ENCODE assay signal across 1 cellular context in the genomic region with DNA sequence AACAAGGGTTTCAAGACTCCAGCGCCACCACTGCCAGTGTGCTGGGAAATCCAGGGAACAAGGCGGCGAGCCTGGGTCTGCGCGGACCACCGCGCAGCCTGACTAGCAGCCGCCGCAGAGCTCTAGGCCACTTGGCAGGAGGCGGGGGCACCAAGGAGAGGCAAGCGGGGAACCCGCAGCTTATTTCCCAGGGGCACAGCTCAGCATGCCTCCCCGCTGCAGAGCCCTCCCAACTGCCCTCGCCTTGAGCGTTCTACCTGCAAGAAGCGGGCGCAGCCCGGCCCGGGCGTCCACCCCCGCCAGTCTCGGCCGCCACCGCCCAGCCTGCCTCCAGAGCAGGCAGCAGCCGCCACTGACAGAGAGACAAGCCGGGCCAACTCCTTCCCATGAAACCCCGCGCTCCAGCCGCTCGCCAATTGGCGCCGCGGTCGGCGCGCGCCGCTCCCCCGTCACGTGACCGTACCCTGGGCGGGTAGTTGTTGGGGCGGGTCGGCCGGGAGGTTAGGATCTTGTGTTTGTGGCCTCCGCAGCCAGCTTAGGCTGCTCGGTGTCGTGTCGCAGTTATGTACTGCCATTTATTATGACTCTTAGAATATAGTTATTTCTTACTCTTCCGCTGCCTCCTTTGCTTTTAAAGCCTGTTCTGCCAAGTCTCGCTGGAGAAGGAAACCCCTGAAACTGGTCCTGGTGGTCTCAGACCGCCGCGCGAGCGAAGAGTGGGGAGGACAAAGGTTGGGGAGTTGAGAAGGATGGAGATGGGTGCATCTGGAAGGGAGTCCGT.
TF ChIP-seq lines count a peak whose summit lies in the region.

TSS of gene LNPK (minus strand) at position 365 of the 781 bp plus-strand sequence. CDS start 6,683 bp downstream, outside the sequence.

TF ChIP-seq in HepG2, 621 proteins besides CTCF, POLR2A, EP300 and RAD21 (continued from another document and continues in another):
- TF ChIP-seq SNAPC2 (CRISPR knock-in tag; IDR thresholded peaks at IDR 0.05): peak; percentile 45
- TF ChIP-seq, protein P1, sequence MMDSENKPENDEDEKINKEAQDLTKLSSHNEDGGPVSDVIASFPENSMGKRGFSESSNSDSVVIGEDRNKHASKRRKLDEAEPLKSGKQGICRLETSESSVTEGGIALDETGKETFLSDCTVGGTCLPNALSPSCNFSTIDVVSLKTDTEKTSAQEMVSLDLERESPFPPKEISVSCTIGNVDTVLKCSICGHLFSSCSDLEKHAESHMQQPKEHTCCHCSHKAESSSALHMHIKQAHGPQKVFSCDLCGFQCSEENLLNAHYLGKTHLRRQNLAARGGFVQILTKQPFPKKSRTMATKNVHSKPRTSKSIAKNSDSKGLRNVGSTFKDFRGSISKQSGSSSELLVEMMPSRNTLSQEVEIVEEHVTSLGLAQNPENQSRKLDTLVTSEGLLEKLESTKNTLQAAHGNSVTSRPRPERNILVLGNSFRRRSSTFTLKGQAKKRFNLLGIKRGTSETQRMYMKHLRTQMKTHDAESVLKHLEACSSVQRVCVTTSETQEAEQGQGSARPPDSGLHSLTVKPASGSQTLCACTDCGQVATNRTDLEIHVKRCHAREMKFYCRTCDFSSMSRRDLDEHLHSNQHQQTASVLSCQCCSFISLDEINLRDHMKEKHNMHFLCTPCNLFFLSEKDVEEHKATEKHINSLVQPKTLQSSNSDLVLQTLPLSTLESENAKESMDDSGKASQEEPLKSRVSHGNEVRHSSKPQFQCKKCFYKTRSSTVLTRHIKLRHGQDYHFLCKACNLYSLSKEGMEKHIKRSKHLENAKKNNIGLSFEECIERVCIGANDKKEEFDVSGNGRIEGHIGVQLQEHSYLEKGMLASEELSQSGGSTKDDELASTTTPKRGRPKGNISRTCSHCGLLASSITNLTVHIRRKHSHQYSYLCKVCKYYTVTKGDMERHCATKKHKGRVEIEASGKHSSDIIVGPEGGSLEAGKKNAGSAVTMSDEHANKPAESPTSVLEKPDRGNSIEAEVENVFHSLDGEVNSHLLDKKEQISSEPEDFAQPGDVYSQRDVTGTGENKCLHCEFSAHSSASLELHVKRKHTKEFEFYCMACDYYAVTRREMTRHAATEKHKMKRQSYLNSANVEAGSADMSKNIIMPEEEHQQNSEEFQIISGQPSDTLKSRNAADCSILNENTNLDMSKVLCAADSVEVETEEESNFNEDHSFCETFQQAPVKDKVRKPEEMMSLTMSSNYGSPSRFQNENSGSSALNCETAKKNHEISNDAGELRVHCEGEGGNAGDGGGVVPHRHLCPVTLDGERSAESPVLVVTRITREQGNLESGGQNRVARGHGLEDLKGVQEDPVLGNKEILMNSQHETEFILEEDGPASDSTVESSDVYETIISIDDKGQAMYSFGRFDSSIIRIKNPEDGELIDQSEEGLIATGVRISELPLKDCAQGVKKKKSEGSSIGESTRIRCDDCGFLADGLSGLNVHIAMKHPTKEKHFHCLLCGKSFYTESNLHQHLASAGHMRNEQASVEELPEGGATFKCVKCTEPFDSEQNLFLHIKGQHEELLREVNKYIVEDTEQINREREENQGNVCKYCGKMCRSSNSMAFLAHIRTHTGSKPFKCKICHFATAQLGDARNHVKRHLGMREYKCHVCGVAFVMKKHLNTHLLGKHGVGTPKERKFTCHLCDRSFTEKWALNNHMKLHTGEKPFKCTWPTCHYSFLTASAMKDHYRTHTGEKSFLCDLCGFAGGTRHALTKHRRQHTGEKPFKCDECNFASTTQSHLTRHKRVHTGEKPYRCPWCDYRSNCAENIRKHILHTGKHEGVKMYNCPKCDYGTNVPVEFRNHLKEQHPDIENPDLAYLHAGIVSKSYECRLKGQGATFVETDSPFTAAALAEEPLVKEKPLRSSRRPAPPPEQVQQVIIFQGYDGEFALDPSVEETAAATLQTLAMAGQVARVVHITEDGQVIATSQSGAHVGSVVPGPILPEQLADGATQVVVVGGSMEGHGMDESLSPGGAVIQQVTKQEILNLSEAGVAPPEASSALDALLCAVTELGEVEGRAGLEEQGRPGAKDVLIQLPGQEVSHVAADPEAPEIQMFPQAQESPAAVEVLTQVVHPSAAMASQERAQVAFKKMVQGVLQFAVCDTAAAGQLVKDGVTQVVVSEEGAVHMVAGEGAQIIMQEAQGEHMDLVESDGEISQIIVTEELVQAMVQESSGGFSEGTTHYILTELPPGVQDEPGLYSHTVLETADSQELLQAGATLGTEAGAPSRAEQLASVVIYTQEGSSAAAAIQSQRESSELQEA (CRISPR knock-in tag; IDR thresholded peaks at IDR 0.05; ENCODE audit: not compliant biosample characterization): peak; percentile 94
- TF ChIP-seq TAF1 (CRISPR knock-in tag; IDR thresholded peaks at IDR 0.05): peak; percentile 93
- TF ChIP-seq ZNF761 (CRISPR knock-in tag; conservative IDR thresholded peaks at IDR 0.05): 0 out of 2 replicates have a peak, but pooled peaks have one; percentile 76
- TF ChIP-seq EEA1 (CRISPR knock-in tag; IDR thresholded peaks at IDR 0.05; ENCODE audit: borderline replicate concordance): peak; percentile 67; the same call in 1 of the 2 replicates
- TF ChIP-seq MIXL1 (CRISPR knock-in tag; IDR thresholded peaks at IDR 0.05): peak; percentile 22; the same call in 1 of the 2 replicates
- peak; percentile 38; the same call in 1 of the 2 replicates for TF ChIP-seq FOSL2 (CRISPR knock-in tag; IDR thresholded peaks at IDR 0.05)
- TF ChIP-seq, protein P2, sequence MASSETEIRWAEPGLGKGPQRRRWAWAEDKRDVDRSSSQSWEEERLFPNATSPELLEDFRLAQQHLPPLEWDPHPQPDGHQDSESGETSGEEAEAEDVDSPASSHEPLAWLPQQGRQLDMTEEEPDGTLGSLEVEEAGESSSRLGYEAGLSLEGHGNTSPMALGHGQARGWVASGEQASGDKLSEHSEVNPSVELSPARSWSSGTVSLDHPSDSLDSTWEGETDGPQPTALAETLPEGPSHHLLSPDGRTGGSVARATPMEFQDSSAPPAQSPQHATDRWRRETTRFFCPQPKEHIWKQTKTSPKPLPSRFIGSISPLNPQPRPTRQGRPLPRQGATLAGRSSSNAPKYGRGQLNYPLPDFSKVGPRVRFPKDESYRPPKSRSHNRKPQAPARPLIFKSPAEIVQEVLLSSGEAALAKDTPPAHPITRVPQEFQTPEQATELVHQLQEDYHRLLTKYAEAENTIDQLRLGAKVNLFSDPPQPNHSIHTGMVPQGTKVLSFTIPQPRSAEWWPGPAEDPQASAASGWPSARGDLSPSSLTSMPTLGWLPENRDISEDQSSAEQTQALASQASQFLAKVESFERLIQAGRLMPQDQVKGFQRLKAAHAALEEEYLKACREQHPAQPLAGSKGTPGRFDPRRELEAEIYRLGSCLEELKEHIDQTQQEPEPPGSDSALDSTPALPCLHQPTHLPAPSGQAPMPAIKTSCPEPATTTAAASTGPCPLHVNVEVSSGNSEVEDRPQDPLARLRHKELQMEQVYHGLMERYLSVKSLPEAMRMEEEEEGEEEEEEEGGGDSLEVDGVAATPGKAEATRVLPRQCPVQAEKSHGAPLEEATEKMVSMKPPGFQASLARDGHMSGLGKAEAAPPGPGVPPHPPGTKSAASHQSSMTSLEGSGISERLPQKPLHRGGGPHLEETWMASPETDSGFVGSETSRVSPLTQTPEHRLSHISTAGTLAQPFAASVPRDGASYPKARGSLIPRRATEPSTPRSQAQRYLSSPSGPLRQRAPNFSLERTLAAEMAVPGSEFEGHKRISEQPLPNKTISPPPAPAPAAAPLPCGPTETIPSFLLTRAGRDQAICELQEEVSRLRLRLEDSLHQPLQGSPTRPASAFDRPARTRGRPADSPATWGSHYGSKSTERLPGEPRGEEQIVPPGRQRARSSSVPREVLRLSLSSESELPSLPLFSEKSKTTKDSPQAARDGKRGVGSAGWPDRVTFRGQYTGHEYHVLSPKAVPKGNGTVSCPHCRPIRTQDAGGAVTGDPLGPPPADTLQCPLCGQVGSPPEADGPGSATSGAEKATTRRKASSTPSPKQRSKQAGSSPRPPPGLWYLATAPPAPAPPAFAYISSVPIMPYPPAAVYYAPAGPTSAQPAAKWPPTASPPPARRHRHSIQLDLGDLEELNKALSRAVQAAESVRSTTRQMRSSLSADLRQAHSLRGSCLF (CRISPR knock-in tag; IDR thresholded peaks at IDR 0.05; ENCODE audit: borderline replicate concordance): no peak
- TF ChIP-seq ZNF280D (CRISPR knock-in tag; IDR thresholded peaks at IDR 0.05): peak; percentile 65
- TF ChIP-seq CENPT (CRISPR knock-in tag; IDR thresholded peaks at IDR 0.05; ENCODE audit: low read depth): no peak
- peak; percentile 35; the same call in 1 of the 2 replicates for TF ChIP-seq CBX2 (IDR thresholded peaks at IDR 0.05; ENCODE audit: low read depth, low read length)
- no peak for TF ChIP-seq CBX2 (CRISPR knock-in tag; IDR thresholded peaks at IDR 0.05; ENCODE audit: low read depth)
- peak; percentile 85; the same call in 1 of the 2 replicates for TF ChIP-seq REPIN1 (CRISPR knock-in tag; IDR thresholded peaks at IDR 0.05; ENCODE audit: borderline replicate concordance, low read depth)
- no peak for TF ChIP-seq NR2F6 (IDR thresholded peaks at IDR 0.05)
- TF ChIP-seq NR2F6 (CRISPR knock-in tag; IDR thresholded peaks at IDR 0.05): peak; percentile 41
- peak; percentile 60; the same call in 1 of the 2 replicates for TF ChIP-seq ZNF784 (CRISPR knock-in tag; IDR thresholded peaks at IDR 0.05; ENCODE audit: borderline replicate concordance)
- peak; percentile 46; the same call in 1 of the 2 replicates for TF ChIP-seq MAZ (IDR thresholded peaks at IDR 0.05; ENCODE audit: borderline replicate concordance, low read depth, low read length)
- peak; percentile 49; the same call in 1 of the 2 replicates for TF ChIP-seq MAZ (CRISPR knock-in tag; IDR thresholded peaks at IDR 0.05; ENCODE audit: low read depth)
- no peak for TF ChIP-seq PHF5A (CRISPR knock-in tag; IDR thresholded peaks at IDR 0.05; ENCODE audit: low read depth, unreplicated experiment)
- TF ChIP-seq, protein P3, sequence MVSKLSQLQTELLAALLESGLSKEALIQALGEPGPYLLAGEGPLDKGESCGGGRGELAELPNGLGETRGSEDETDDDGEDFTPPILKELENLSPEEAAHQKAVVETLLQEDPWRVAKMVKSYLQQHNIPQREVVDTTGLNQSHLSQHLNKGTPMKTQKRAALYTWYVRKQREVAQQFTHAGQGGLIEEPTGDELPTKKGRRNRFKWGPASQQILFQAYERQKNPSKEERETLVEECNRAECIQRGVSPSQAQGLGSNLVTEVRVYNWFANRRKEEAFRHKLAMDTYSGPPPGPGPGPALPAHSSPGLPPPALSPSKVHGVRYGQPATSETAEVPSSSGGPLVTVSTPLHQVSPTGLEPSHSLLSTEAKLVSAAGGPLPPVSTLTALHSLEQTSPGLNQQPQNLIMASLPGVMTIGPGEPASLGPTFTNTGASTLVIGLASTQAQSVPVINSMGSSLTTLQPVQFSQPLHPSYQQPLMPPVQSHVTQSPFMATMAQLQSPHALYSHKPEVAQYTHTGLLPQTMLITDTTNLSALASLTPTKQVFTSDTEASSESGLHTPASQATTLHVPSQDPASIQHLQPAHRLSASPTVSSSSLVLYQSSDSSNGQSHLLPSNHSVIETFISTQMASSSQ (IDR thresholded peaks at IDR 0.05; ENCODE audit: low read depth): 0 out of 2 replicates have a peak, but pooled peaks have one; percentile 21
- TF ChIP-seq, protein P3 (CRISPR knock-in tag; IDR thresholded peaks at IDR 0.05; ENCODE audit: borderline replicate concordance): peak; percentile 43; the same call in 1 of the 2 replicates
- TF ChIP-seq, protein P4, sequence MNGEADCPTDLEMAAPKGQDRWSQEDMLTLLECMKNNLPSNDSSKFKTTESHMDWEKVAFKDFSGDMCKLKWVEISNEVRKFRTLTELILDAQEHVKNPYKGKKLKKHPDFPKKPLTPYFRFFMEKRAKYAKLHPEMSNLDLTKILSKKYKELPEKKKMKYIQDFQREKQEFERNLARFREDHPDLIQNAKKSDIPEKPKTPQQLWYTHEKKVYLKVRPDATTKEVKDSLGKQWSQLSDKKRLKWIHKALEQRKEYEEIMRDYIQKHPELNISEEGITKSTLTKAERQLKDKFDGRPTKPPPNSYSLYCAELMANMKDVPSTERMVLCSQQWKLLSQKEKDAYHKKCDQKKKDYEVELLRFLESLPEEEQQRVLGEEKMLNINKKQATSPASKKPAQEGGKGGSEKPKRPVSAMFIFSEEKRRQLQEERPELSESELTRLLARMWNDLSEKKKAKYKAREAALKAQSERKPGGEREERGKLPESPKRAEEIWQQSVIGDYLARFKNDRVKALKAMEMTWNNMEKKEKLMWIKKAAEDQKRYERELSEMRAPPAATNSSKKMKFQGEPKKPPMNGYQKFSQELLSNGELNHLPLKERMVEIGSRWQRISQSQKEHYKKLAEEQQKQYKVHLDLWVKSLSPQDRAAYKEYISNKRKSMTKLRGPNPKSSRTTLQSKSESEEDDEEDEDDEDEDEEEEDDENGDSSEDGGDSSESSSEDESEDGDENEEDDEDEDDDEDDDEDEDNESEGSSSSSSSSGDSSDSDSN (CRISPR knock-in tag; IDR thresholded peaks at IDR 0.05): peak; percentile 96
